ENCODE assay signal across 1 cellular context in the genomic region with DNA sequence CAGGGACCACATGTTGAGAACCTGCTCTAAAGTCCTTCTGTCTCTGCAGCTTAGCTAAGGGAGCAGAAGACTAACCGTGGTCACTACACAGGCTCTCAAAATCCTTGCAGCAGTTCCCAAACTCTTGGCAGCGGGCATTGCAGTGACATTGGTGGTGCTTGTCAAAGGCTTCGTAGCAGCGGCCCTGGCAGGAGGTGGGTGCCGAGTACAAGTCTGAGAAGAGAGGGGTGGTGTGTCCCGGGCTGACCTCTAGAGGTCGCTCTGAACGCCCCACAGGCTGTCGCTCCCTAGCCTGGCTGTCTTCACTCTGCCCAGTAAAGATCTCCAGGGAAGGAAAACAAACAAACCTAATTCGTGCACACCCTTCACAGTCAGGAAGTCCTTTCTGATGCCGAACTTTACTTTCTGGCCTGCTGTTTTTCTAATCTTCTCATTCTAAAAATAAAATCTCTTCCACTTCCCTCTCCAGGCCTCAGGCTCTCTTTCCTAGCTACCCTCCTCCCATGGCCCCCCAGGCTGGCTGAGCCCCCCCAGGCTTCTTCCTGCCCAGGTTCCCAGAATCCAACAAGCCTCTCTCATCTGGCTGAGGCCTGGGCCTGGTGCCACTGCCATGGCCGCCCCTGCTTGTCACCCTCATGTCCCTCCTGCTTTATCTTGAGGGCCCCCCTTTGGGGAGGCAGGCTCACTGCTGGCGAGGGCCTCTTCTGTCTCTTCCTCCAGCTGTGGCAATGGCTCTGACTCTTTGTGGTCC.
A peak's percentile ranks its signal among the peaks of the same experiment; 100 is the strongest.
TF ChIP-seq lines count a peak whose summit lies in the region.

No MANE protein-coding gene starts in this region.

TF ChIP-seq in HEK293, 187 proteins besides CTCF, POLR2A, EP300 and RAD21 (continued from another document and continues in another):
- TF ChIP-seq ZNF560 (tag by site-specific recombination; IDR thresholded peaks at IDR 0.05; ENCODE audit: borderline replicate concordance) (no peak), KLF9 (tag by site-specific recombination; IDR thresholded peaks at IDR 0.05; ENCODE audit: low read depth) (peak; percentile 23; the same call in 1 of the 2 replicates), ZNF23 (tag by site-specific recombination; IDR thresholded peaks at IDR 0.05; ENCODE audit: borderline replicate concordance) (no peak), ZNF2 (tag by site-specific recombination; IDR thresholded peaks at IDR 0.05) (peak; percentile 74; the same call in 1 of the 2 replicates), ZNF501 (tag by site-specific recombination; IDR thresholded peaks at IDR 0.05) (no peak), ZNF664 (tag by site-specific recombination; IDR thresholded peaks at IDR 0.05) (no peak), ZNF596 (tag by site-specific recombination; IDR thresholded peaks at IDR 0.05) (no peak), ZNF791 (tag by site-specific recombination; IDR thresholded peaks at IDR 0.05) (no peak), ZNF157 (tag by site-specific recombination; IDR thresholded peaks at IDR 0.05) (no peak), ZNF624 (tag by site-specific recombination; IDR thresholded peaks at IDR 0.05) (no peak), ZNF133 (tag by site-specific recombination; IDR thresholded peaks at IDR 0.05) (no peak), ZNF654 (tag by site-specific recombination; IDR thresholded peaks at IDR 0.05; ENCODE audit: low read depth) (peak; percentile 65), ZNF202 (tag by site-specific recombination; IDR thresholded peaks at IDR 0.05; ENCODE audit: borderline replicate concordance) (no peak), ZNF112 (tag by site-specific recombination; IDR thresholded peaks at IDR 0.05) (no peak), ZNF311 (tag by site-specific recombination; IDR thresholded peaks at IDR 0.05; ENCODE audit: borderline replicate concordance) (no peak), ZFP69B (tag by site-specific recombination; IDR thresholded peaks at IDR 0.05) (0 out of 2 replicates have a peak, but pooled peaks have one; percentile 11), BCL11B (tag by site-specific recombination; IDR thresholded peaks at IDR 0.05; ENCODE audit: low read depth) (no peak), ZNF140 (tag by site-specific recombination; IDR thresholded peaks at IDR 0.05) (no peak), ZBTB21 (tag by site-specific recombination; IDR thresholded peaks at IDR 0.05) (no peak), ZNF341 (tag by site-specific recombination; IDR thresholded peaks at IDR 0.05; ENCODE audit: low read depth) (no peak), ZIC2 (tag by site-specific recombination; IDR thresholded peaks at IDR 0.05) (peak; percentile 92), ZNF24 (tag by site-specific recombination; IDR thresholded peaks at IDR 0.05) (0 out of 2 replicates have a peak, but pooled peaks have one; percentile 33), ZNF184 (tag by site-specific recombination; IDR thresholded peaks at IDR 0.05) (0 out of 2 replicates have a peak, but pooled peaks have one; percentile 45), ZNF677 (tag by site-specific recombination; IDR thresholded peaks at IDR 0.05) (no peak), GLIS1 (tag by site-specific recombination; IDR thresholded peaks at IDR 0.05) (peak; percentile 70), ZNF777 (tag by site-specific recombination; IDR thresholded peaks at IDR 0.05; ENCODE audit: borderline replicate concordance) (no peak), ZNF544 (tag by site-specific recombination; IDR thresholded peaks at IDR 0.05) (no peak), RBAK (tag by site-specific recombination; IDR thresholded peaks at IDR 0.05) (no peak), MYNN (tag by site-specific recombination; IDR thresholded peaks at IDR 0.05; ENCODE audit: borderline replicate concordance) (no peak), SCRT1 (tag by site-specific recombination; IDR thresholded peaks at IDR 0.05; ENCODE audit: borderline replicate concordance) (peak; percentile 74), ZNF138 (tag by site-specific recombination; IDR thresholded peaks at IDR 0.05; ENCODE audit: borderline replicate concordance) (no peak), ZNF747 (tag by site-specific recombination; IDR thresholded peaks at IDR 0.05) (no peak), ZNF366 (tag by site-specific recombination; conservative IDR thresholded peaks at IDR 0.05) (peak; percentile 56; the same call in 1 of the 2 replicates), ZNF585B (tag by site-specific recombination; IDR thresholded peaks at IDR 0.05) (no peak), ZNF48 (tag by site-specific recombination; IDR thresholded peaks at IDR 0.05) (no peak), ZNF830 (tag by site-specific recombination; IDR thresholded peaks at IDR 0.05; ENCODE audit: low read depth) (no peak), GLIS2 (tag by site-specific recombination; IDR thresholded peaks at IDR 0.05) (peak; percentile 70), SP7 (tag by site-specific recombination; IDR thresholded peaks at IDR 0.05) (peak; percentile 58), ZBTB20 (tag by site-specific recombination; IDR thresholded peaks at IDR 0.05) (peak; percentile 46; the same call in 1 of the 2 replicates), ZNF76 (tag by site-specific recombination; IDR thresholded peaks at IDR 0.05; ENCODE audit: borderline replicate concordance, low read depth) (peak; percentile 65; the same call in 1 of the 2 replicates), MZF1 (tag by site-specific recombination; IDR thresholded peaks at IDR 0.05; ENCODE audit: borderline replicate concordance) (no peak), SP2 (tag by site-specific recombination; IDR thresholded peaks at IDR 0.05) (no peak), ZNF19 (tag by site-specific recombination; IDR thresholded peaks at IDR 0.05; ENCODE audit: low read depth) (no peak), ZNF473 (tag by site-specific recombination; IDR thresholded peaks at IDR 0.05) (no peak), ZNF707 (tag by site-specific recombination; IDR thresholded peaks at IDR 0.05) (no peak), GLI4 (tag by site-specific recombination; IDR thresholded peaks at IDR 0.05) (no peak)
- TF ChIP-seq, protein P1, sequence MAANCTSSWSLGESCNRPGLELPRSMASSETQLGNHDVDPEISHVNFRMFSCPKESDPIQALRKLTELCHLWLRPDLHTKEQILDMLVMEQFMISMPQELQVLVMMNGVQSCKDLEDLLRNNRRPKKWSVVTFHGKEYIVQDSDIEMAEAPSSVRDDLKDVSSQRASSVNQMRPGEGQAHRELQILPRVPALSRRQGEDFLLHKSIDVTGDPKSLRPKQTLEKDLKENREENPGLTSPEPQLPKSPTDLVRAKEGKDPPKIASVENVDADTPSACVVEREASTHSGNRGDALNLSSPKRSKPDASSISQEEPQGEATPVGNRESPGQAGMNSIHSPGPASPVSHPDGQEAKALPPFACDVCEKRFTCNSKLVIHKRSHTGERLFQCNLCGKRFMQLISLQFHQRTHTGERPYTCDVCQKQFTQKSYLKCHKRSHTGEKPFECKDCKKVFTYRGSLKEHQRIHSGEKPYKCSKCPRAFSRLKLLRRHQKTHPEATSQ (tag by site-specific recombination; IDR thresholded peaks at IDR 0.05): no peak
- TF ChIP-seq, protein P2, sequence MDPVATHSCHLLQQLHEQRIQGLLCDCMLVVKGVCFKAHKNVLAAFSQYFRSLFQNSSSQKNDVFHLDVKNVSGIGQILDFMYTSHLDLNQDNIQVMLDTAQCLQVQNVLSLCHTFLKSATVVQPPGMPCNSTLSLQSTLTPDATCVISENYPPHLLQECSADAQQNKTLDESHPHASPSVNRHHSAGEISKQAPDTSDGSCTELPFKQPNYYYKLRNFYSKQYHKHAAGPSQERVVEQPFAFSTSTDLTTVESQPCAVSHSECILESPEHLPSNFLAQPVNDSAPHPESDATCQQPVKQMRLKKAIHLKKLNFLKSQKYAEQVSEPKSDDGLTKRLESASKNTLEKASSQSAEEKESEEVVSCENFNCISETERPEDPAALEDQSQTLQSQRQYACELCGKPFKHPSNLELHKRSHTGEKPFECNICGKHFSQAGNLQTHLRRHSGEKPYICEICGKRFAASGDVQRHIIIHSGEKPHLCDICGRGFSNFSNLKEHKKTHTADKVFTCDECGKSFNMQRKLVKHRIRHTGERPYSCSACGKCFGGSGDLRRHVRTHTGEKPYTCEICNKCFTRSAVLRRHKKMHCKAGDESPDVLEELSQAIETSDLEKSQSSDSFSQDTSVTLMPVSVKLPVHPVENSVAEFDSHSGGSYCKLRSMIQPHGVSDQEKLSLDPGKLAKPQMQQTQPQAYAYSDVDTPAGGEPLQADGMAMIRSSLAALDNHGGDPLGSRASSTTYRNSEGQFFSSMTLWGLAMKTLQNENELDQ (tag by site-specific recombination; IDR thresholded peaks at IDR 0.05; ENCODE audit: low read depth): no peak
- TF ChIP-seq, protein P3, sequence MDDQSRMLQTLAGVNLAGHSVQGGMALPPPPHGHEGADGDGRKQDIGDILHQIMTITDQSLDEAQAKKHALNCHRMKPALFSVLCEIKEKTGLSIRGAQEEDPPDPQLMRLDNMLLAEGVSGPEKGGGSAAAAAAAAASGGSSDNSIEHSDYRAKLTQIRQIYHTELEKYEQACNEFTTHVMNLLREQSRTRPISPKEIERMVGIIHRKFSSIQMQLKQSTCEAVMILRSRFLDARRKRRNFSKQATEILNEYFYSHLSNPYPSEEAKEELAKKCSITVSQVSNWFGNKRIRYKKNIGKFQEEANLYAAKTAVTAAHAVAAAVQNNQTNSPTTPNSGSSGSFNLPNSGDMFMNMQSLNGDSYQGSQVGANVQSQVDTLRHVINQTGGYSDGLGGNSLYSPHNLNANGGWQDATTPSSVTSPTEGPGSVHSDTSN (CRISPR knock-in tag; IDR thresholded peaks at IDR 0.05): 0 out of 2 replicates have a peak, but pooled peaks have one; percentile 28
- TF ChIP-seq, protein P4, sequence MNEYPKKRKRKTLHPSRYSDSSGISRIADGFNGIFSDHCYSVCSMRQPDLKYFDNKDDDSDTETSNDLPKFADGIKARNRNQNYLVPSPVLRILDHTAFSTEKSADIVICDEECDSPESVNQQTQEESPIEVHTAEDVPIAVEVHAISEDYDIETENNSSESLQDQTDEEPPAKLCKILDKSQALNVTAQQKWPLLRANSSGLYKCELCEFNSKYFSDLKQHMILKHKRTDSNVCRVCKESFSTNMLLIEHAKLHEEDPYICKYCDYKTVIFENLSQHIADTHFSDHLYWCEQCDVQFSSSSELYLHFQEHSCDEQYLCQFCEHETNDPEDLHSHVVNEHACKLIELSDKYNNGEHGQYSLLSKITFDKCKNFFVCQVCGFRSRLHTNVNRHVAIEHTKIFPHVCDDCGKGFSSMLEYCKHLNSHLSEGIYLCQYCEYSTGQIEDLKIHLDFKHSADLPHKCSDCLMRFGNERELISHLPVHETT (tag by site-specific recombination; IDR thresholded peaks at IDR 0.05): no peak
- TF ChIP-seq, protein P5, sequence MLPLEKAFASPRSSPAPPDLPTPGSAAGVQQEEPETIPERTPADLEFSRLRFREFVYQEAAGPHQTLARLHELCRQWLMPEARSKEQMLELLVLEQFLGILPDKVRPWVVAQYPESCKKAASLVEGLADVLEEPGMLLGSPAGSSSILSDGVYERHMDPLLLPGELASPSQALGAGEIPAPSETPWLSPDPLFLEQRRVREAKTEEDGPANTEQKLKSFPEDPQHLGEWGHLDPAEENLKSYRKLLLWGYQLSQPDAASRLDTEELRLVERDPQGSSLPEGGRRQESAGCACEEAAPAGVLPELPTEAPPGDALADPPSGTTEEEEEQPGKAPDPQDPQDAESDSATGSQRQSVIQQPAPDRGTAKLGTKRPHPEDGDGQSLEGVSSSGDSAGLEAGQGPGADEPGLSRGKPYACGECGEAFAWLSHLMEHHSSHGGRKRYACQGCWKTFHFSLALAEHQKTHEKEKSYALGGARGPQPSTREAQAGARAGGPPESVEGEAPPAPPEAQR (tag by site-specific recombination; IDR thresholded peaks at IDR 0.05): no peak
- TF ChIP-seq, protein P6, sequence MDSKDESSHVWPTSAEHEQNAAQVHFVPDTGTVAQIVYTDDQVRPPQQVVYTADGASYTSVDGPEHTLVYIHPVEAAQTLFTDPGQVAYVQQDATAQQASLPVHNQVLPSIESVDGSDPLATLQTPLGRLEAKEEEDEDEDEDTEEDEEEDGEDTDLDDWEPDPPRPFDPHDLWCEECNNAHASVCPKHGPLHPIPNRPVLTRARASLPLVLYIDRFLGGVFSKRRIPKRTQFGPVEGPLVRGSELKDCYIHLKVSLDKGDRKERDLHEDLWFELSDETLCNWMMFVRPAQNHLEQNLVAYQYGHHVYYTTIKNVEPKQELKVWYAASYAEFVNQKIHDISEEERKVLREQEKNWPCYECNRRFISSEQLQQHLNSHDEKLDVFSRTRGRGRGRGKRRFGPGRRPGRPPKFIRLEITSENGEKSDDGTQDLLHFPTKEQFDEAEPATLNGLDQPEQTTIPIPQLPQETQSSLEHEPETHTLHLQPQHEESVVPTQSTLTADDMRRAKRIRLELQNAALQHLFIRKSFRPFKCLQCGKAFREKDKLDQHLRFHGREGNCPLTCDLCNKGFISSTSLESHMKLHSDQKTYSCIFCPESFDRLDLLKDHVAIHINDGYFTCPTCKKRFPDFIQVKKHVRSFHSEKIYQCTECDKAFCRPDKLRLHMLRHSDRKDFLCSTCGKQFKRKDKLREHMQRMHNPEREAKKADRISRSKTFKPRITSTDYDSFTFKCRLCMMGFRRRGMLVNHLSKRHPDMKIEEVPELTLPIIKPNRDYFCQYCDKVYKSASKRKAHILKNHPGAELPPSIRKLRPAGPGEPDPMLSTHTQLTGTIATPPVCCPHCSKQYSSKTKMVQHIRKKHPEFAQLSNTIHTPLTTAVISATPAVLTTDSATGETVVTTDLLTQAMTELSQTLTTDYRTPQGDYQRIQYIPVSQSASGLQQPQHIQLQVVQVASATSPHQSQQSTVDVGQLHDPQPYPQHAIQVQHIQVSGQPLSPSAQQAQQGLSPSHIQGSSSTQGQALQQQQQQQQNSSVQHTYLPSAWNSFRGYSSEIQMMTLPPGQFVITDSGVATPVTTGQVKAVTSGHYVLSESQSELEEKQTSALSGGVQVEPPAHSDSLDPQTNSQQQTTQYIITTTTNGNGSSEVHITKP (tag by site-specific recombination; IDR thresholded peaks at IDR 0.05): peak; percentile 58
- TF ChIP-seq, protein P7, sequence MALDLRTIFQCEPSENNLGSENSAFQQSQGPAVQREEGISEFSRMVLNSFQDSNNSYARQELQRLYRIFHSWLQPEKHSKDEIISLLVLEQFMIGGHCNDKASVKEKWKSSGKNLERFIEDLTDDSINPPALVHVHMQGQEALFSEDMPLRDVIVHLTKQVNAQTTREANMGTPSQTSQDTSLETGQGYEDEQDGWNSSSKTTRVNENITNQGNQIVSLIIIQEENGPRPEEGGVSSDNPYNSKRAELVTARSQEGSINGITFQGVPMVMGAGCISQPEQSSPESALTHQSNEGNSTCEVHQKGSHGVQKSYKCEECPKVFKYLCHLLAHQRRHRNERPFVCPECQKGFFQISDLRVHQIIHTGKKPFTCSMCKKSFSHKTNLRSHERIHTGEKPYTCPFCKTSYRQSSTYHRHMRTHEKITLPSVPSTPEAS (tag by site-specific recombination; IDR thresholded peaks at IDR 0.05): peak; percentile 57
- TF ChIP-seq, protein P8, sequence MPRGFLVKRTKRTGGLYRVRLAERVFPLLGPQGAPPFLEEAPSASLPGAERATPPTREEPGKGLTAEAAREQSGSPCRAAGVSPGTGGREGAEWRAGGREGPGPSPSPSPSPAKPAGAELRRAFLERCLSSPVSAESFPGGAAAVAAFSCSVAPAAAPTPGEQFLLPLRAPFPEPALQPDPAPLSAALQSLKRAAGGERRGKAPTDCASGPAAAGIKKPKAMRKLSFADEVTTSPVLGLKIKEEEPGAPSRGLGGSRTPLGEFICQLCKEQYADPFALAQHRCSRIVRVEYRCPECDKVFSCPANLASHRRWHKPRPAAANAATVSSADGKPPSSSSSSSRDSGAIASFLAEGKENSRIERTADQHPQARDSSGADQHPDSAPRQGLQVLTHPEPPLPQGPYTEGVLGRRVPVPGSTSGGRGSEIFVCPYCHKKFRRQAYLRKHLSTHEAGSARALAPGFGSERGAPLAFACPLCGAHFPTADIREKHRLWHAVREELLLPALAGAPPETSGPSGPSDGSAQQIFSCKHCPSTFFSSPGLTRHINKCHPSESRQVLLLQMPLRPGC (tag by site-specific recombination; IDR thresholded peaks at IDR 0.05): no peak
